In genomic region chr2:122704109-122704563, GRCh38 we compare ENCODE assay signal across 10 cellular contexts.
DNase-seq lines count a peak whose midpoint lies in the region; ATAC-seq lines count a peak whose summit lies in the region.
"Had no signal": no experiment of that assay in that cellular context is flagged by ENCODE, and none has a peak within 500 bp of the region (broad histone marks: within the 10 kb centered on the region; RNA-seq: fewer than 3 reads in every experiment).

No MANE protein-coding gene starts in this region.

- peak; percentile 3 for DNase-seq in inferior parietal cortex (ENCODE audit: extremely low spot score)
- DNase-seq in NCI-H2227 (lab: John Stamatoyannopoulos, UW; ENCODE audit: unreplicated experiment) = no peak
- no peak for DNase-seq in NCI-H1930 (lab: John Stamatoyannopoulos, UW)
- DNase-seq in activated CD4-positive, alpha-beta T cell treated with anti-CD3 and anti-CD28 coated beads for 1 hour = no peak
- DNase-seq: activated naive CD8-positive, alpha-beta T cell treated with anti-CD3 and anti-CD28 coated beads, Interleukin-2, amount 50 U/mL, for 24 hours; stimulated activated CD4-positive, alpha-beta T cell treated with anti-CD3 and anti-CD28 coated beads, Interleukin-4, amount 100 ng/mL, for 4 hours; stimulated activated naive CD8-positive, alpha-beta T cell treated with anti-CD3 and anti-CD28 coated beads, Interleukin-15, amount 100 ng/mL, for 72 hours had no signal

- peak; percentile 76 for ATAC-seq in GM18868 (IDR thresholded peaks at IDR 0.05; ENCODE audit: unreplicated experiment)
- ATAC-seq in GM21723 (IDR thresholded peaks at IDR 0.05; ENCODE audit: unreplicated experiment) = peak; percentile 60
- peak; percentile 61 for ATAC-seq in HG03280 (IDR thresholded peaks at IDR 0.05; ENCODE audit: unreplicated experiment)
- ATAC-seq: activated naive CD8-positive, alpha-beta T cell treated with anti-CD3 and anti-CD28 coated beads, Interleukin-2, amount 50 U/mL, for 24 hours; stimulated activated naive CD8-positive, alpha-beta T cell treated with anti-CD3 and anti-CD28 coated beads, Interleukin-15, amount 100 ng/mL, for 72 hours had no signal
